ENCODE assay signal across 23 cellular contexts in the genomic region with DNA sequence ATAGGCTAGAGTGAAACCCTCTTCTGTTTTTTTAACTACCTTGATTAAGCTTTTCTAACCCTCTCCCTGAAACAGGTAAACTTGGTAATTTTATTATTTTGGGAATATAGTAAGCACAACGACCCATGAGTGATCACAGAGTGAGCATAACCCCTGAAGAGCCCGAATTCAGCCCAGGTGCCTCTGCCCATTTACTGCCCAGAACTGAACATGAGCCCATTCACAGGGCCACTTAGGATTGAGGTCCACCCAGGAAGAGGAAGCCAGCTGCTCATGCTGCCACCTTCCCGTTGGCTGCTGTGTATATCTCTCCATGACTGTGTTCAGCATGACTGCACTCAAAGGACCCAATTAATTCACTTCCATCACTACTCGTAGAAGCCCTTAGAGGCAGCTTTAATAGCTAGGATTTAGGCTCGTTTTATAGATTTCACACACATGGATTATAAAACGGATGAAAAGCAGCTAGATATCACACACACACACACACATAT.
"Had no signal": no experiment of that assay in that cellular context is flagged by ENCODE, and none has a peak within 500 bp of the region (broad histone marks: within the 10 kb centered on the region; RNA-seq: fewer than 3 reads in every experiment).

No MANE protein-coding gene starts in this region.

- DNase-seq: activated CD4-positive, alpha-beta T cell treated with anti-CD3 and anti-CD28 coated beads for 4 hours; activated CD4-positive, alpha-beta T cell treated with anti-CD3 and anti-CD28 coated beads, Interleukin-2, amount 50 U/mL, for 4 hours; activated naive CD4-positive, alpha-beta T cell; activated T-cell treated with anti-CD3 and anti-CD28 coated beads for 4 hours; activated T-cell treated with anti-CD3 and anti-CD28 coated beads, Interleukin-2, amount 50 U/mL, for 72 hours; aorta; body of pancreas; dermis blood vessel endothelial cell; effector CD8-positive, alpha-beta T cell; esophagus squamous epithelium; foreskin melanocyte; left lung; lower lobe of right lung; mesenchymal stem cell; natural killer cell; occipital lobe; right cardiac atrium; spleen; stimulated activated naive CD4-positive, alpha-beta T cell had no signal

- H3K4me1 ChIP-seq: body of pancreas, esophagus squamous epithelium, left lung, lower lobe of right lung, spleen, tibial nerve had no signal

- H3K27me3 ChIP-seq: body of pancreas had no signal

- H3K4me3 ChIP-seq: body of pancreas, esophagus squamous epithelium, left lung, lower lobe of right lung, neural progenitor cell, spleen, tibial nerve had no signal

- H3K36me3 ChIP-seq: esophagus squamous epithelium, left lung, lower lobe of right lung, neural progenitor cell, spleen, tibial nerve had no signal

- H3K9me3 ChIP-seq: body of pancreas, esophagus squamous epithelium, left lung, lower lobe of right lung, spleen, tibial nerve had no signal

- H3K27ac ChIP-seq: body of pancreas, epithelial cell of prostate, esophagus squamous epithelium, left lung, lower lobe of right lung, neural progenitor cell, spleen, tibial nerve, VCaP had no signal
